In genomic region chr1:248838357-248839167, GRCh38 we compare ENCODE assay signal across 8 cellular contexts.
DNase-seq lines count a peak whose midpoint lies in the region; ATAC-seq lines count a peak whose summit lies in the region.

No MANE protein-coding gene starts in this region.

- DNase-seq in Ammon's horn (ENCODE audit: low spot score) (peak; percentile 92), NCI-H446 (lab: John Stamatoyannopoulos, UW) (peak; percentile 70 to 88), left kidney (ENCODE audit: low read depth, low spot score) (peak; percentile 96)
- peak; percentile 82 to 86 for DNase-seq in activated CD4-positive, alpha-beta T cell treated with anti-CD3 and anti-CD28 coated beads for 4 hours
- DNase-seq in stimulated activated CD4-positive, alpha-beta T cell treated with anti-CD3 and anti-CD28 coated beads, Interleukin-2, amount 100 ng/mL, for 24 hours: peak; percentile 84 to 86

- H3K27ac ChIP-seq in cingulate gyrus (ENCODE audit: low read depth, low read length): peak overlapping the region; percentile 99

- ATAC-seq in GM19035 (IDR thresholded peaks at IDR 0.05; ENCODE audit: unreplicated experiment): peak; percentile 58
- peak; percentile 60 for ATAC-seq in HG03280 (IDR thresholded peaks at IDR 0.05; ENCODE audit: unreplicated experiment)

Comparison
In these comparisons a context has a peak if more than half of its experiments do, and no peak if none do; other contexts are left out.
1. Peak in every context shown above with its lines: DNase-seq, ATAC-seq and H3K27ac ChIP-seq.